8 cellular contexts compared by ENCODE assay signal in the genomic region with DNA sequence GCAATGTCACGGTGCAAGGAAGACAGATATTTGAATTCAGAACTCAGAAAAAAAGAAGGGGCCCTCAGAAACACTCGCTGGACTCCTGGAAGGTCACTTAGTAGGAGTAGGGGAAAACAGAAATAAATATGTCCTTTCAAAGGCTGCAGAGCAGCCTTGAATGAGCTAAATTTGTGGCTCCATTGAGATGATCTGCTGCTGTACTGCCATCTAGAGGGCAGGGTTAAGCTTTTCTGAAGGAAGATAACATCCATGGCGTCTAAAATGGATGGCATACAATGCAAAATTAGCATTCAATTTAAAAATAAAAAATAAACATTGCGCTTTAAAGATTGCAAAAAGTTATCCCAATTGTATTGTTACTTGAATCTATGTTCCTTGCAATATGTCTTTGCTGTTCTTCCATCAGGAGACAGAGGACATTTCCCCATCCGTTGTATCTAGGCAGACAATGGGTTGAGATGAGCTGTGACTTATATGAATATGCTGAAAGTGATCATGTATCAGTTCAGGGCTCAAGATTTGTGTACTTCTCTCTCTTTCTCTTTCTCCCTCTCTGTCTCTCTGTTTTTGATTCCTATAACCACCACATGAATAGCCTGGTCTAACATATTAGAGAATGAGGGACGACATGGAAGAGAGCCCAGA.
DNase-seq lines count a peak whose midpoint lies in the region; ATAC-seq, FAIRE-seq and TF ChIP-seq lines count a peak whose summit lies in the region.

No MANE protein-coding gene starts in this region.

- no peak overlapping the region for H3K27ac ChIP-seq in OCI-LY7 (ENCODE audit: low read depth, low read length, poor library complexity, severe bottlenecking)
- H3K27ac ChIP-seq in sigmoid colon = no peak overlapping the region

- ATAC-seq in GM18858 (IDR thresholded peaks at IDR 0.05; ENCODE audit: unreplicated experiment) = peak; percentile 84
- peak; percentile 94 for ATAC-seq in HG02885 (IDR thresholded peaks at IDR 0.05; ENCODE audit: poor library complexity, unreplicated experiment)
- ATAC-seq in GM21447 (IDR thresholded peaks at IDR 0.05; ENCODE audit: unreplicated experiment) = no peak

- POLR2A ChIA-PET in OCI-LY7 (lab: Charles Lee) = interaction anchor here (0.6 to 0.7 kb wide), 4 partner anchors 12 to 1102 kb away, joined by 3 to 4 read pairs (median 3); no protein-coding TSS in a partner anchor

- no peaks in the 10 kb centered on the region for H4K20me1 ChIP-seq in OCI-LY7 (ENCODE audit: insufficient read depth, low read length)

- DNase-seq in OCI-LY7 (ENCODE audit: low spot score) = peak; percentile 20
- no peak for DNase-seq in activated naive CD4-positive, alpha-beta T cell (lab: John Stamatoyannopoulos, UW)
- DNase-seq in effector CD8-positive, alpha-beta T cell (lab: John Stamatoyannopoulos, UW) = no peak
- DNase-seq in sigmoid colon = no peak

- 0 out of 2 replicates have a peak overlapping the region, but pooled peaks have one; percentile 31 for H2AFZ ChIP-seq in OCI-LY7 (ENCODE audit: low read length)

- no peaks in the 10 kb centered on the region for H3K36me3 ChIP-seq in OCI-LY7 (ENCODE audit: insufficient read depth, low read length)
- H3K36me3 ChIP-seq in sigmoid colon = no peaks in the 10 kb centered on the region

- no peaks in the 10 kb centered on the region for H3K9me2 ChIP-seq in OCI-LY7 (ENCODE audit: insufficient read depth, low read length)

- TF ChIP-seq CTCF in OCI-LY7 (conservative IDR thresholded peaks at IDR 0.05; ENCODE audit: low read length) (peak; percentile 77), sigmoid colon (IDR thresholded peaks at IDR 0.05) (no peak)

- peak; percentile 72 for FAIRE-seq in islet of Langerhans (lab: Jason Lieb, UNC)

- CTCF ChIA-PET in OCI-LY7 (lab: Charles Lee; ENCODE audit: unreplicated experiment) = no interaction called here

- TF ChIP-seq POLR2A in sigmoid colon (IDR thresholded peaks at IDR 0.05) = no peak

- intact Hi-C loops in OCI-LY7 (cut with micrococcal nuclease; ENCODE audit: unreplicated experiment) = no loop called here
- intact Hi-C loops in sigmoid colon (cut with DNase I) = no loop called here

- WGBS in sigmoid colon, 2 donors = 42 to 64% methylated on average over 6 of the region's 6 CpGs

- no peaks in the 10 kb centered on the region for H3K9me3 ChIP-seq in OCI-LY7 (ENCODE audit: low read length)
- H3K9me3 ChIP-seq in sigmoid colon = peaks cover 0 to 4% (median 0%) of the 10 kb centered on the region in 4 donors

- H3K79me2 ChIP-seq in OCI-LY7 (ENCODE audit: insufficient read depth, low read depth, low read length) = no peaks in the 10 kb centered on the region

- no peak overlapping the region for H3K4me3 ChIP-seq in OCI-LY7 (ENCODE audit: low read depth, low read length, poor library complexity, severe bottlenecking)
- no peak overlapping the region for H3K4me3 ChIP-seq in sigmoid colon

- H3K4me2 ChIP-seq in OCI-LY7 (ENCODE audit: low read length) = no peak overlapping the region

- no peak for TF ChIP-seq EP300 in sigmoid colon (IDR thresholded peaks at IDR 0.05)

- H3K27me3 ChIP-seq in sigmoid colon = no peaks in the 10 kb centered on the region

- H3K4me1 ChIP-seq in OCI-LY7 (ENCODE audit: insufficient read depth, low read length, poor library complexity, severe bottlenecking) (no peaks in the 10 kb centered on the region), sigmoid colon (no peaks in the 10 kb centered on the region)

- no TSS peak for BruUV-seq in OCI-LY7 (replicated peaks; lab: Mats Ljungman, UMichigan)
